Comparison of ENCODE assay signal across 14 cellular contexts in genomic region chr14:102994689-102995088, GRCh38.
"Had no signal": no experiment of that assay in that cellular context is flagged by ENCODE, and none has a peak within 500 bp of the region (broad histone marks: within the 10 kb centered on the region; RNA-seq: fewer than 3 reads in every experiment).

No MANE protein-coding gene starts in this region.

- DNase-seq: activated CD4-positive, alpha-beta T cell treated with anti-CD3 and anti-CD28 coated beads for 1 hour; activated CD4-positive, alpha-beta T cell treated with anti-CD3 and anti-CD28 coated beads, Interleukin-2, amount 50 U/mL, for 48 hours; activated T-cell treated with anti-CD3 and anti-CD28 coated beads, Interleukin-2, amount 50 U/mL, for 48 hours; hypothalamus; occipital lobe; stimulated activated CD4-positive, alpha-beta T cell treated with anti-CD3 and anti-CD28 coated beads, Interleukin-12 subunit alpha, Interleukin-12 subunit beta, amount 100 ng/mL, for 4 hours; stimulated activated CD4-positive, alpha-beta T cell treated with anti-CD3 and anti-CD28 coated beads, Interleukin-2, amount 100 ng/mL, for 48 hours; uterus had no signal

- ATAC-seq: natural killer cell treated with Interleukin-12 subunit alpha and Interleukin-12 subunit beta and Interleukin-15 and Interleukin-18, amount 100 ng/mL, for 72 hours; sciatic nerve had no signal

- H3K9me3 Mint-ChIP-seq: natural killer cell treated with Interleukin-12 subunit alpha and Interleukin-12 subunit beta and Interleukin-15 and Interleukin-18, amount 100 ng/mL, for 72 hours; stimulated activated naive CD8-positive, alpha-beta T cell treated with anti-CD3 and anti-CD28 coated beads, Interleukin-15, Interleukin-2, amounts not matched to agents 100 ng/mL and 50 ng/mL, for 24 hours; T-helper 2 cell treated with Interferon-gamma antibody and Interleukin-4, amounts not matched to agents 5 μg/mL and 100 μg/mL, for 36 hours had no signal

- H3K27ac Mint-ChIP-seq: natural killer cell treated with Interleukin-12 subunit alpha and Interleukin-12 subunit beta and Interleukin-15 and Interleukin-18, amount 100 ng/mL, for 72 hours; stimulated activated naive CD8-positive, alpha-beta T cell treated with anti-CD3 and anti-CD28 coated beads, Interleukin-15, Interleukin-2, amounts not matched to agents 100 ng/mL and 50 ng/mL, for 24 hours; T-helper 2 cell treated with Interferon-gamma antibody and Interleukin-4, amounts not matched to agents 5 μg/mL and 100 μg/mL, for 36 hours had no signal

- H3K4me3 Mint-ChIP-seq: natural killer cell treated with Interleukin-12 subunit alpha and Interleukin-12 subunit beta and Interleukin-15 and Interleukin-18, amount 100 ng/mL, for 72 hours; stimulated activated naive CD8-positive, alpha-beta T cell treated with anti-CD3 and anti-CD28 coated beads, Interleukin-15, Interleukin-2, amounts not matched to agents 100 ng/mL and 50 ng/mL, for 24 hours; T-helper 2 cell treated with Interferon-gamma antibody and Interleukin-4, amounts not matched to agents 5 μg/mL and 100 μg/mL, for 36 hours had no signal

- H3K36me3 Mint-ChIP-seq: natural killer cell treated with Interleukin-12 subunit alpha and Interleukin-12 subunit beta and Interleukin-15 and Interleukin-18, amount 100 ng/mL, for 72 hours had no signal

- H3K36me3 ChIP-seq: prostate gland, uterus had no signal

- H3K4me3 ChIP-seq: lung, prostate gland, uterus had no signal

- H3K27me3 ChIP-seq: uterus had no signal

- H3K4me1 ChIP-seq: uterus had no signal

- H3K27ac ChIP-seq: uterus had no signal

- H3K27me3 Mint-ChIP-seq: stimulated activated naive CD8-positive, alpha-beta T cell treated with anti-CD3 and anti-CD28 coated beads, Interleukin-15, Interleukin-2, amounts not matched to agents 100 ng/mL and 50 ng/mL, for 24 hours had no signal

- H3K9me3 ChIP-seq: prostate gland, uterus had no signal
